In genomic region chr11:73236879-73237278, GRCh38 we compare ENCODE assay signal across 8 cellular contexts. TPM values are rescaled to one million over a fixed set of nuclear protein-coding genes. Genes with fewer than 3 reads are reported as not detected.
DNase-seq lines count a peak whose midpoint lies in the region; ATAC-seq and TF ChIP-seq lines count a peak whose summit lies in the region.

No MANE protein-coding gene starts in this region.

- H3K4me1 ChIP-seq in Peyer's patch: no peaks in the 10 kb centered on the region

- TF ChIP-seq POLR2A in Peyer's patch (IDR thresholded peaks at IDR 0.05): no peak

- H3K36me3 Mint-ChIP-seq in mesothelial cell of epicardium: peaks cover 3% of the 10 kb centered on the region

- H3K9me3 Mint-ChIP-seq in mesothelial cell of epicardium: no peaks in the 10 kb centered on the region

- TF ChIP-seq CTCF in AG04449 (IDR thresholded peaks at IDR 0.05; ENCODE audit: insufficient read depth, low read length, missing control alignments) (peak; percentile 34), GM12865 (IDR thresholded peaks at IDR 0.05; ENCODE audit: insufficient read depth, low read depth, low read length, missing control alignments) (peak; percentile 82), Peyer's patch (IDR thresholded peaks at IDR 0.05) (peak in 5 of 6 experiments; percentile 14 to 72 (median 64)), mesothelial cell of epicardium (IDR thresholded peaks at IDR 0.05; ENCODE audit: unreplicated experiment) (peak; percentile 33)

- H3K4me3 ChIP-seq in AG04449 (ENCODE audit: low read depth, low read length) (no peak overlapping the region), GM12865 (ENCODE audit: low read depth, low read length) (no peak overlapping the region), Peyer's patch (no peak overlapping the region)

- POLR2A ChIA-PET in AG04449 (lab: Yijun Ruan, JAX): no interaction called here

- no peak overlapping the region for H3K27ac Mint-ChIP-seq in mesothelial cell of epicardium

- CTCF ChIA-PET in AG04449 (lab: Yijun Ruan, JAX): interaction anchor here (0.8 to 12.9 kb wide), 17 partner anchors 8 to 444 kb away, joined by 3 to 210 read pairs (median 5); no protein-coding TSS in a partner anchor

- H3K27me3 Mint-ChIP-seq in mesothelial cell of epicardium (ENCODE audit: low read depth): no peaks in the 10 kb centered on the region

- DNase-seq in AG04449 (ENCODE audit: low read depth, low spot score) (no peak), GM12865 (ENCODE audit: low read depth) (peak; percentile 65), Peyer's patch (peak; percentile 23 to 73 (median 68)), ecto neural progenitor cell (ENCODE audit: low spot score) (peak; percentile 71), mesothelial cell of epicardium (ENCODE audit: low spot score in 2 of 2, unreplicated experiment in 2 of 2) (no peak), NCI-H2029 (lab: John Stamatoyannopoulos, UW) (no peak)
- DNase-seq in activated CD4-positive, CD25-positive, alpha-beta regulatory T cell treated with anti-CD3 and anti-CD28 coated beads, Interleukin-2, amount 50 U/mL, for 72 hours: no peak

- H3K36me3 ChIP-seq in Peyer's patch: peaks cover 0 to 14% (median 0%) of the 10 kb centered on the region in 3 donors

- no peaks in the 10 kb centered on the region for H3K27me3 ChIP-seq in Peyer's patch

- H3K27ac ChIP-seq in Peyer's patch: no peak overlapping the region

- H3K4me3 Mint-ChIP-seq in mesothelial cell of epicardium: no peak overlapping the region

- H3K4me1 Mint-ChIP-seq in mesothelial cell of epicardium: no peaks in the 10 kb centered on the region

- no peak for ATAC-seq in HG03378 (IDR thresholded peaks at IDR 0.05; ENCODE audit: unreplicated experiment)

- H3K9me3 ChIP-seq in Peyer's patch: no peaks in the 10 kb centered on the region

RNA-seq across cellular contexts. Expression of gene P2RY2, which starts 18.8 kb away (rescaled TPM):
- total RNA-seq in Peyer's patch (10 to 100 TPM in 3 of 4 donors, 1 to 10 TPM in 1; 6.6 to 42.7 (median 33.5) TPM), mesothelial cell of epicardium (4.0 to 4.5 TPM (median 4.5 TPM) in 3 replicates)

RNA-seq across cellular contexts. Expression of gene P2RY6, which starts 35.3 kb away (rescaled TPM):
- total RNA-seq in Peyer's patch (1 to 10 TPM in 3 of 4 donors, not detected in 1; 1.5 to 6.6 (median 2.3) TPM), mesothelial cell of epicardium (0.36 to 0.51 TPM (median 0.45 TPM) in 3 replicates)

Comparison
In these comparisons a context has a peak if more than half of its experiments do, and no peak if none do; other contexts are left out.
1. DNase-seq: peak in GM12865 (single experiment), Peyer's patch (3 of 3) and ecto neural progenitor cell (single experiment); none in AG04449 (single experiment), mesothelial cell of epicardium (0 of 2), activated CD4-positive, CD25-positive, alpha-beta regulatory T cell treated with anti-CD3 and anti-CD28 coated beads, Interleukin-2, amount 50 U/mL, for 72 hours (single experiment) and NCI-H2029 (single experiment).
2. Peak in every context shown above with its lines, with median percentiles within 50 percentile points of each other: CTCF ChIP-seq.